Comparison of ENCODE assay signal across 1 cellular context in genomic region chr3:113979916-113980315, GRCh38.
TF ChIP-seq lines count a peak whose summit lies in the region.

No MANE protein-coding gene starts in this region.

TF ChIP-seq in HepG2, 621 proteins besides CTCF, POLR2A, EP300 and RAD21 (continued from another document):
- TF ChIP-seq, protein P1, sequence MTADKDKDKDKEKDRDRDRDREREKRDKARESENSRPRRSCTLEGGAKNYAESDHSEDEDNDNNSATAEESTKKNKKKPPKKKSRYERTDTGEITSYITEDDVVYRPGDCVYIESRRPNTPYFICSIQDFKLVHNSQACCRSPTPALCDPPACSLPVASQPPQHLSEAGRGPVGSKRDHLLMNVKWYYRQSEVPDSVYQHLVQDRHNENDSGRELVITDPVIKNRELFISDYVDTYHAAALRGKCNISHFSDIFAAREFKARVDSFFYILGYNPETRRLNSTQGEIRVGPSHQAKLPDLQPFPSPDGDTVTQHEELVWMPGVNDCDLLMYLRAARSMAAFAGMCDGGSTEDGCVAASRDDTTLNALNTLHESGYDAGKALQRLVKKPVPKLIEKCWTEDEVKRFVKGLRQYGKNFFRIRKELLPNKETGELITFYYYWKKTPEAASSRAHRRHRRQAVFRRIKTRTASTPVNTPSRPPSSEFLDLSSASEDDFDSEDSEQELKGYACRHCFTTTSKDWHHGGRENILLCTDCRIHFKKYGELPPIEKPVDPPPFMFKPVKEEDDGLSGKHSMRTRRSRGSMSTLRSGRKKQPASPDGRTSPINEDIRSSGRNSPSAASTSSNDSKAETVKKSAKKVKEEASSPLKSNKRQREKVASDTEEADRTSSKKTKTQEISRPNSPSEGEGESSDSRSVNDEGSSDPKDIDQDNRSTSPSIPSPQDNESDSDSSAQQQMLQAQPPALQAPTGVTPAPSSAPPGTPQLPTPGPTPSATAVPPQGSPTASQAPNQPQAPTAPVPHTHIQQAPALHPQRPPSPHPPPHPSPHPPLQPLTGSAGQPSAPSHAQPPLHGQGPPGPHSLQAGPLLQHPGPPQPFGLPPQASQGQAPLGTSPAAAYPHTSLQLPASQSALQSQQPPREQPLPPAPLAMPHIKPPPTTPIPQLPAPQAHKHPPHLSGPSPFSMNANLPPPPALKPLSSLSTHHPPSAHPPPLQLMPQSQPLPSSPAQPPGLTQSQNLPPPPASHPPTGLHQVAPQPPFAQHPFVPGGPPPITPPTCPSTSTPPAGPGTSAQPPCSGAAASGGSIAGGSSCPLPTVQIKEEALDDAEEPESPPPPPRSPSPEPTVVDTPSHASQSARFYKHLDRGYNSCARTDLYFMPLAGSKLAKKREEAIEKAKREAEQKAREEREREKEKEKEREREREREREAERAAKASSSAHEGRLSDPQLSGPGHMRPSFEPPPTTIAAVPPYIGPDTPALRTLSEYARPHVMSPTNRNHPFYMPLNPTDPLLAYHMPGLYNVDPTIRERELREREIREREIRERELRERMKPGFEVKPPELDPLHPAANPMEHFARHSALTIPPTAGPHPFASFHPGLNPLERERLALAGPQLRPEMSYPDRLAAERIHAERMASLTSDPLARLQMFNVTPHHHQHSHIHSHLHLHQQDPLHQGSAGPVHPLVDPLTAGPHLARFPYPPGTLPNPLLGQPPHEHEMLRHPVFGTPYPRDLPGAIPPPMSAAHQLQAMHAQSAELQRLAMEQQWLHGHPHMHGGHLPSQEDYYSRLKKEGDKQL (CRISPR knock-in tag; IDR thresholded peaks at IDR 0.05; ENCODE audit: low read depth) = no peak
- TF ChIP-seq GATAD1 (CRISPR knock-in tag; IDR thresholded peaks at IDR 0.05) (no peak), TOPORS (CRISPR knock-in tag; IDR thresholded peaks at IDR 0.05) (no peak), GATA4 (IDR thresholded peaks at IDR 0.05; ENCODE audit: borderline replicate concordance, low read depth) (no peak), ATF5 (CRISPR knock-in tag; IDR thresholded peaks at IDR 0.05; ENCODE audit: low read depth) (no peak)
